Comparison of ENCODE assay signal across 1 cellular context in genomic region chr17:48960834-48961515, GRCh38.
TF ChIP-seq lines count a peak whose summit lies in the region.

No MANE protein-coding gene starts in this region.

TF ChIP-seq in endothelial cell of umbilical vein, 7 proteins besides CTCF, POLR2A, EP300 and RAD21:
- TF ChIP-seq EZH2 (IDR thresholded peaks at IDR 0.05; ENCODE audit: borderline replicate concordance, low read depth, low read length, severe bottlenecking) (no peak), MYC (IDR thresholded peaks at IDR 0.05; ENCODE audit: low read depth, low read length) (no peak), MAX (IDR thresholded peaks at IDR 0.05; ENCODE audit: insufficient read depth, insufficient read length) (no peak), POLR2AphosphoS5 (IDR thresholded peaks at IDR 0.05; ENCODE audit: insufficient read depth, low read depth, low read length) (no peak), GATA2 (IDR thresholded peaks at IDR 0.05; ENCODE audit: insufficient read depth, insufficient read length, low read depth, low read length) (no peak), JUN (IDR thresholded peaks at IDR 0.05; ENCODE audit: borderline replicate concordance, insufficient read depth, insufficient read length, low read depth) (no peak), FOS (IDR thresholded peaks at IDR 0.05; ENCODE audit: borderline replicate concordance, insufficient read depth, low read length) (no peak)
